Comparison of ENCODE assay signal across 8 cellular contexts in genomic region chr6:37648465-37649330, GRCh38. TPM values are rescaled to one million over a fixed set of nuclear protein-coding genes. Genes with fewer than 3 reads are reported as not detected.
DNase-seq lines count a peak whose midpoint lies in the region; ATAC-seq, FAIRE-seq and TF ChIP-seq lines count a peak whose summit lies in the region.

No MANE protein-coding gene starts in this region.

- H3K27me3 ChIP-seq in CD8-positive, alpha-beta T cell (ENCODE audit: insufficient read depth, low read length), result peaks cover 2% of the 10 kb centered on the region
- H3K27me3 ChIP-seq in endothelial cell of umbilical vein (ENCODE audit: control insufficient read depth in 2 of 2, insufficient read depth in 2 of 2, low read length in 2 of 2) (peaks cover 14 to 28% of the 10 kb centered on the region in 2 experiments), osteoblast (ENCODE audit: insufficient read depth, low read length) (peaks cover 10% of the 10 kb centered on the region)

- H3K27ac ChIP-seq in CD8-positive, alpha-beta T cell (ENCODE audit: low read depth, low read length), result no peak overlapping the region
- H3K27ac ChIP-seq in endothelial cell of umbilical vein (ENCODE audit: insufficient read depth, low read depth, low read length) (no peak overlapping the region), osteoblast (ENCODE audit: low read depth, low read length) (no peak overlapping the region)

- H3K4me3 Mint-ChIP-seq in CD8-positive, alpha-beta T cell, result peak overlapping the region; percentile 29
- peak overlapping the region in 1 of 3 donors; percentile 52 for H3K4me3 Mint-ChIP-seq in T-cell

- CTCF ChIA-PET in CD8-positive, alpha-beta T cell (lab: Charles Lee), result no interaction called here
- CTCF ChIA-PET in T-cell (lab: Charles Lee) (no interaction called here), endothelial cell of umbilical vein (lab: Charles Lee) (interaction anchor here (1.2 to 3.7 kb wide), 5 partner anchors 8 to 44 kb away, joined by 3 to 24 read pairs (median 3); no protein-coding TSS in a partner anchor)

- TF ChIP-seq POLR2A in endothelial cell of umbilical vein (IDR thresholded peaks at IDR 0.05; ENCODE audit: low read depth, low read length), result no peak

- H3K9me3 ChIP-seq in CD8-positive, alpha-beta T cell (ENCODE audit: low read length), result no peaks in the 10 kb centered on the region
- H3K9me3 ChIP-seq in endothelial cell of umbilical vein (replicated peaks; ENCODE audit: control insufficient read depth, insufficient read depth, low read length) (no peaks in the 10 kb centered on the region), osteoblast (ENCODE audit: low read depth, low read length) (no peaks in the 10 kb centered on the region)

- H3K79me2 ChIP-seq in endothelial cell of umbilical vein (ENCODE audit: control insufficient read depth, insufficient read depth, low read length), result no peaks in the 10 kb centered on the region
- H3K79me2 ChIP-seq in osteoblast (ENCODE audit: insufficient read depth, low read length), result no peaks in the 10 kb centered on the region

- POLR2A ChIA-PET in CD8-positive, alpha-beta T cell (lab: Charles Lee), result no interaction called here
- POLR2A ChIA-PET in T-cell (lab: Charles Lee), result no interaction called here
- POLR2A ChIA-PET in endothelial cell of umbilical vein (lab: Charles Lee), result interaction anchor here (1.0 kb wide), 1 partner anchor 18 kb away, joined by 4 read pairs; no protein-coding TSS in a partner anchor

- no peak for FAIRE-seq in endothelial cell of umbilical vein (lab: Jason Lieb, UNC)

- dilution Hi-C loops in endothelial cell of umbilical vein (cut with MboI; ENCODE audit: extremely low pct_ligation_motif_present, low sequenced_read_pairs), result no loop called here

- no peak overlapping the region for H3K9ac ChIP-seq in endothelial cell of umbilical vein (replicated peaks; ENCODE audit: extremely low read depth, insufficient read depth, low read length)

- no peaks in the 10 kb centered on the region for H3K36me3 Mint-ChIP-seq in CD8-positive, alpha-beta T cell
- peaks cover 5% of the 10 kb centered on the region for H3K36me3 Mint-ChIP-seq in T-cell

- peak; percentile 90 for ATAC-seq in CD8-positive, alpha-beta T cell
- ATAC-seq in T-cell (replicated peaks in 1 of 4), result peak; percentile 44 to 71 (median 60)
- ATAC-seq in GM18873 (IDR thresholded peaks at IDR 0.05; ENCODE audit: low FRiP score, unreplicated experiment), result no peak

- H3K4me1 Mint-ChIP-seq in CD8-positive, alpha-beta T cell (ENCODE audit: low read depth), result peaks cover 22% of the 10 kb centered on the region
- peaks cover 23 to 32% (median 27%) of the 10 kb centered on the region in 3 donors for H3K4me1 Mint-ChIP-seq in T-cell

- TF ChIP-seq CTCF in CD8-positive, alpha-beta T cell (IDR thresholded peaks at IDR 0.05), result no peak
- no peak for TF ChIP-seq CTCF in endothelial cell of umbilical vein (IDR thresholded peaks at IDR 0.05; ENCODE audit: extremely low read depth in 1 of 2, insufficient read depth in 1 of 2, low read depth in 1 of 2, low read length in 2 of 2)
- TF ChIP-seq CTCF in osteoblast (IDR thresholded peaks at IDR 0.05; ENCODE audit: extremely low read depth, low read depth, low read length), result no peak

- intact Hi-C loops in CD8-positive, alpha-beta T cell (cut with DNase I, micrococcal nuclease), result no loop called here
- intact Hi-C loops in endothelial cell of umbilical vein (cut with micrococcal nuclease), result no loop called here

- peaks cover 21% of the 10 kb centered on the region for H3K4me1 ChIP-seq in CD8-positive, alpha-beta T cell (ENCODE audit: insufficient read depth, low read length)
- H3K4me1 ChIP-seq in endothelial cell of umbilical vein (ENCODE audit: control insufficient read depth, extremely low read depth, insufficient read depth, low read length) (peaks cover 7% of the 10 kb centered on the region), osteoblast (ENCODE audit: insufficient read depth, low read length) (no peaks in the 10 kb centered on the region)

- peaks cover 1% of the 10 kb centered on the region for H3K9me3 Mint-ChIP-seq in CD8-positive, alpha-beta T cell
- H3K9me3 Mint-ChIP-seq in T-cell, result peaks cover 0 to under 1% (median 0%) of the 10 kb centered on the region in 3 donors

- H3K9me1 ChIP-seq in endothelial cell of umbilical vein (replicated peaks; ENCODE audit: control insufficient read depth, extremely low read depth, insufficient read depth, low read length), result no peaks in the 10 kb centered on the region

- H4K20me1 ChIP-seq in endothelial cell of umbilical vein (replicated peaks; ENCODE audit: control insufficient read depth, extremely low read depth, insufficient read depth, low read length), result no peaks in the 10 kb centered on the region
- H4K20me1 ChIP-seq in osteoblast (ENCODE audit: insufficient read depth, low read length), result no peaks in the 10 kb centered on the region

- peak overlapping the region; percentile 64 for H2AFZ ChIP-seq in endothelial cell of umbilical vein (ENCODE audit: low read depth, low read length)
- peak overlapping the region; percentile 47 for H2AFZ ChIP-seq in osteoblast (ENCODE audit: low read length)

- no peaks in the 10 kb centered on the region for H3K36me3 ChIP-seq in CD8-positive, alpha-beta T cell (ENCODE audit: insufficient read depth, low read length)
- H3K36me3 ChIP-seq in endothelial cell of umbilical vein (ENCODE audit: control insufficient read depth in 2 of 2, extremely low read depth in 1 of 2, insufficient read depth in 2 of 2, low read length in 2 of 2) (no peaks in the 10 kb centered on the region), osteoblast (ENCODE audit: insufficient read depth, low read length) (no peaks in the 10 kb centered on the region)

- H3K4me2 ChIP-seq in endothelial cell of umbilical vein (ENCODE audit: insufficient read depth, low read length) (no peak overlapping the region), osteoblast (ENCODE audit: insufficient read depth, low read length) (peak overlapping the region; percentile 55)

- no peak overlapping the region for H3K27ac Mint-ChIP-seq in CD8-positive, alpha-beta T cell
- peak overlapping the region in 1 of 2 donors; percentile 44 for H3K27ac Mint-ChIP-seq in T-cell

- no peak overlapping the region for H3K4me3 ChIP-seq in CD8-positive, alpha-beta T cell (ENCODE audit: low read depth, low read length)
- no peak overlapping the region for H3K4me3 ChIP-seq in endothelial cell of umbilical vein (replicated peaks in 1 of 3; ENCODE audit: insufficient read depth in 1 of 3, low read depth in 1 of 3, low read length in 3 of 3)
- peak overlapping the region; percentile 37 for H3K4me3 ChIP-seq in osteoblast (ENCODE audit: insufficient read depth, low read length)

- DNase-seq in CD8-positive, alpha-beta T cell, result peak in 4 of 7 experiments; percentile 7 to 58 (median 20)
- DNase-seq in T-cell (peak in 30 of 34 experiments; percentile 5 to 64 (median 34)), endothelial cell of umbilical vein (ENCODE audit: low read depth, low spot score) (no peak), osteoblast (ENCODE audit: insufficient read length, low spot score, missing footprints) (peak; percentile 88), NOMO-1 treated with DMSO at 0.1 percent for 48 hours (lab: John Stamatoyannopoulos, UW; ENCODE audit: unreplicated experiment) (no peak), NCI-H2029 (lab: John Stamatoyannopoulos, UW) (no peak), NCI-H128 (lab: John Stamatoyannopoulos, UW; ENCODE audit: unreplicated experiment) (no peak)

- BruUV-seq in endothelial cell of umbilical vein (replicated peaks; lab: Mats Ljungman, UMichigan), result no TSS peak

- H3K27me3 Mint-ChIP-seq in CD8-positive, alpha-beta T cell (ENCODE audit: low read depth), result peaks cover 26% of the 10 kb centered on the region
- H3K27me3 Mint-ChIP-seq in T-cell, result peaks cover 0 to 32% of the 10 kb centered on the region in 2 donors

TF ChIP-seq in endothelial cell of umbilical vein, 7 proteins besides CTCF, POLR2A, EP300 and RAD21:
- TF ChIP-seq, protein P1, sequence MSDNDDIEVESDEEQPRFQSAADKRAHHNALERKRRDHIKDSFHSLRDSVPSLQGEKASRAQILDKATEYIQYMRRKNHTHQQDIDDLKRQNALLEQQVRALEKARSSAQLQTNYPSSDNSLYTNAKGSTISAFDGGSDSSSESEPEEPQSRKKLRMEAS (IDR thresholded peaks at IDR 0.05; ENCODE audit: insufficient read depth, insufficient read length), result peak; percentile 61
- TF ChIP-seq FOS (IDR thresholded peaks at IDR 0.05; ENCODE audit: borderline replicate concordance, insufficient read depth, low read length), result no peak
- peak; percentile 68 for TF ChIP-seq EZH2 (IDR thresholded peaks at IDR 0.05; ENCODE audit: borderline replicate concordance, low read depth, low read length, severe bottlenecking)
TF ChIP-seq in endothelial cell of umbilical vein: peak in this region for 2.

RNA-seq across cellular contexts. Expression of gene MDGA1, which starts 49.0 kb away (rescaled TPM):
- total RNA-seq in CD8-positive, alpha-beta T cell, result 1 to 10 TPM; 6.6 to 6.7 TPM
- total RNA-seq in T-cell (10 to 100 TPM in 3 of 5 donors, 1 to 10 TPM in 1, under 1 TPM in 1; 0.37 to 35.3 (median 13.0) TPM), endothelial cell of umbilical vein (0.25 and 1.6 TPM in 2 replicates), osteoblast (6.2 and 10.6 TPM in 2 replicates)
- polyA plus RNA-seq in endothelial cell of umbilical vein, result 0.28 and 0.89 TPM in 2 replicates
- polyA plus RNA-seq in endothelial cell of umbilical vein (2011; cell fraction: cytosol; rRNA removed), result 0.25 and 0.76 TPM in 2 replicates
- 0.88 and 1.3 TPM in 2 replicates for polyA plus RNA-seq in endothelial cell of umbilical vein (2011; cell fraction: nucleus; rRNA removed)
- polyA plus RNA-seq in endothelial cell of umbilical vein (2012), result 0.60 and 0.83 TPM in 2 replicates
- polyA minus RNA-seq in endothelial cell of umbilical vein, result 0.58 and 0.89 TPM in 2 replicates
- not detected for polyA minus RNA-seq in endothelial cell of umbilical vein (2011; cell fraction: cytosol; rRNA and poly(A)+ RNA removed)
- polyA minus RNA-seq in endothelial cell of umbilical vein (2011; cell fraction: nucleus; rRNA and poly(A)+ RNA removed), result 1.2 and 2.4 TPM in 2 replicates

Comparison
In these comparisons a context has a peak if more than half of its experiments do, and no peak if none do; other contexts are left out.
1. DNase-seq: peak in CD8-positive, alpha-beta T cell (4 of 7), T-cell (30 of 34) and osteoblast (single experiment); none in endothelial cell of umbilical vein (single experiment), NOMO-1 treated with DMSO at 0.1 percent for 48 hours (single experiment), NCI-H2029 (single experiment) and NCI-H128 (single experiment).